In genomic region chr14:102777711-102778615, GRCh38 we compare ENCODE assay signal across 8 cellular contexts. TPM values are rescaled to one million over a fixed set of nuclear protein-coding genes. Genes with fewer than 3 reads are reported as not detected.
DNase-seq lines count a peak whose midpoint lies in the region; ATAC-seq, FAIRE-seq and TF ChIP-seq lines count a peak whose summit lies in the region.

No MANE protein-coding gene starts in this region.

- H3K27ac Mint-ChIP-seq in activated T-helper 2 cell treated with anti-CD3 and anti-CD28 coated beads, Interferon-gamma antibody, Interleukin-2, Interleukin-4, amounts not matched to agents 10 μg/mL and 5 μg/mL and 100 μg/mL, durations not matched to agents 14 hours and 24 hours and 36 hours, result peak overlapping the region; percentile 83

- ATAC-seq in GM19463 (IDR thresholded peaks at IDR 0.05; ENCODE audit: unreplicated experiment), result peak; percentile 15
- peak; percentile 50 for ATAC-seq in omental fat pad (ENCODE audit: low FRiP score)

- peaks cover 50% of the 10 kb centered on the region for H3K4me1 Mint-ChIP-seq in activated T-helper 2 cell treated with anti-CD3 and anti-CD28 coated beads, Interferon-gamma antibody, Interleukin-2, Interleukin-4, amounts not matched to agents 10 μg/mL and 5 μg/mL and 100 μg/mL, durations not matched to agents 14 hours and 24 hours and 36 hours (ENCODE audit: low read depth)

- H3K27me3 Mint-ChIP-seq in activated T-helper 2 cell treated with anti-CD3 and anti-CD28 coated beads, Interferon-gamma antibody, Interleukin-2, Interleukin-4, amounts not matched to agents 10 μg/mL and 5 μg/mL and 100 μg/mL, durations not matched to agents 14 hours and 24 hours and 36 hours (ENCODE audit: low read depth), result no peaks in the 10 kb centered on the region

- FAIRE-seq in frontal cortex (lab: Jason Lieb, UNC), result no peak

- TF ChIP-seq CTCF in omental fat pad (IDR thresholded peaks at IDR 0.05), result no peak
- no peak for TF ChIP-seq CTCF in GM13976 (IDR thresholded peaks at IDR 0.05; ENCODE audit: borderline replicate concordance, control extremely low read depth, extremely low read depth, insufficient read depth, missing control alignments)

- peak overlapping the region; percentile 86 for H3K4me3 Mint-ChIP-seq in activated T-helper 2 cell treated with anti-CD3 and anti-CD28 coated beads, Interferon-gamma antibody, Interleukin-2, Interleukin-4, amounts not matched to agents 10 μg/mL and 5 μg/mL and 100 μg/mL, durations not matched to agents 14 hours and 24 hours and 36 hours (ENCODE audit: low read depth)

- DNase-seq in CD1c-positive myeloid dendritic cell (ENCODE audit: extremely low spot score) (peak; percentile 46), KBM-7 (peak; percentile 26), frontal cortex (ENCODE audit: low spot score in 2 of 2) (peak; percentile 52 to 57), omental fat pad (ENCODE audit: low spot score) (no peak), GM19240 (ENCODE audit: insufficient read length, low spot score) (no peak), GM13976 (ENCODE audit: low spot score) (no peak)
- peak; percentile 20 for DNase-seq in activated T-helper 2 cell treated with anti-CD3 and anti-CD28 coated beads, Interferon-gamma antibody, Interleukin-2, Interleukin-4, amounts not matched to agents 10 μg/mL and 5 μg/mL and 100 μg/mL, durations not matched to agents 14 hours and 24 hours and 36 hours (ENCODE audit: low spot score)

- H3K9me3 Mint-ChIP-seq in activated T-helper 2 cell treated with anti-CD3 and anti-CD28 coated beads, Interferon-gamma antibody, Interleukin-2, Interleukin-4, amounts not matched to agents 10 μg/mL and 5 μg/mL and 100 μg/mL, durations not matched to agents 14 hours and 24 hours and 36 hours, result no peaks in the 10 kb centered on the region

- in situ Hi-C loops in KBM-7 (cut with MboI; ENCODE audit: low pct_unique_long_range_greater_than_20kb, low sequenced_read_pairs), result no loop called here
- in situ Hi-C loops in GM13976 (cut with MboI; ENCODE audit: low sequenced_read_pairs, unreplicated experiment), result no loop called here

- H3K36me3 Mint-ChIP-seq in activated T-helper 2 cell treated with anti-CD3 and anti-CD28 coated beads, Interferon-gamma antibody, Interleukin-2, Interleukin-4, amounts not matched to agents 10 μg/mL and 5 μg/mL and 100 μg/mL, durations not matched to agents 14 hours and 24 hours and 36 hours (ENCODE audit: low read depth), result peaks cover 37% of the 10 kb centered on the region

- intact Hi-C loops in activated T-helper 2 cell treated with anti-CD3 and anti-CD28 coated beads, Interferon-gamma antibody, Interleukin-2, Interleukin-4, amounts not matched to agents 10 μg/mL and 5 μg/mL and 100 μg/mL, durations not matched to agents 14 hours and 24 hours and 36 hours (cut with micrococcal nuclease), result loop anchor here (1.0 to 10.0 kb wide), 5 partner anchors 27 to 186 kb away; partner anchors contain the start of gene RCOR1

RNA-seq across cellular contexts. Expression of gene TRAF3, which starts 0.7 kb away (rescaled TPM):
- total RNA-seq in activated T-helper 2 cell treated with anti-CD3 and anti-CD28 coated beads, Interferon-gamma antibody, Interleukin-2, Interleukin-4, amounts not matched to agents 10 μg/mL and 5 μg/mL and 100 μg/mL, durations not matched to agents 14 hours and 24 hours and 36 hours, result 67.8 and 72.9 TPM in 2 replicates
- total RNA-seq in frontal cortex (15.1 TPM), omental fat pad (10 to 100 TPM; 12.6 to 44.9 (median 28.1) TPM)

Comparison
In these comparisons a context has a peak if more than half of its experiments do, and no peak if none do; other contexts are left out.
1. DNase-seq: peak in CD1c-positive myeloid dendritic cell (single experiment), KBM-7 (single experiment), activated T-helper 2 cell treated with anti-CD3 and anti-CD28 coated beads, Interferon-gamma antibody, Interleukin-2, Interleukin-4, amounts not matched to agents 10 μg/mL and 5 μg/mL and 100 μg/mL, durations not matched to agents 14 hours and 24 hours and 36 hours (single experiment) and frontal cortex (2 of 2); none in omental fat pad (single experiment), GM19240 (single experiment) and GM13976 (single experiment).